ENCODE assay signal across 4 cellular contexts in the genomic region with DNA sequence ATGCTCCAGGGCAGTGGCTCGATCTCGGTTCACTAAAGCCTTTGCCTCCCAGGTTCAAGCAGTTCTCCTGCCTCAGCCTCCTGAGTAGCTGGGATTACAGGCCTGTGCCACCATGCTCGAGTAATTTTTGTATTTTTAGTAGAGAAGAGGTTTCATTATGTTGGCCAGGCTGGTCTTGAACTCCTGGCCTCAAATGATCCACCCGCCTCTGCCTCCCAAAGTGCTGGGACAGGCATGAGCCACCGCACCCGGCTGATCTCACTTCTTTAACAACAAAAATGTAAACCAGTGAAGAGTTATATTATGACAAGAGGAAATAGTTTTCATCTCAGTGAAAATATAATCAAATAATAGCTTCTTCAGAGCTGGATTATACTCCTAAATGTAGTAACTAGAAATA. TPM values are rescaled to one million over a fixed set of nuclear protein-coding genes. Genes with fewer than 3 reads are reported as not detected.
"Had no signal": no experiment of that assay in that cellular context is flagged by ENCODE, and none has a peak within 500 bp of the region (broad histone marks: within the 10 kb centered on the region; RNA-seq: fewer than 3 reads in every experiment).

No MANE protein-coding gene starts in this region.

RNA-seq across cellular contexts. Expression of a gene that starts 14.0 kb away (rescaled TPM):
- total RNA-seq: LHCN-M2, M059J, MCF 10A, NCI-H460 had no signal

RNA-seq across cellular contexts. Expression of a gene that starts 16.3 kb away (rescaled TPM):
- total RNA-seq: LHCN-M2, M059J, MCF 10A, NCI-H460 had no signal

RNA-seq across cellular contexts. Expression of a gene that starts 43.9 kb away (rescaled TPM):
- total RNA-seq: LHCN-M2, M059J, MCF 10A, NCI-H460 had no signal
